Comparison of ENCODE assay signal across 22 cellular contexts in the genomic region with DNA sequence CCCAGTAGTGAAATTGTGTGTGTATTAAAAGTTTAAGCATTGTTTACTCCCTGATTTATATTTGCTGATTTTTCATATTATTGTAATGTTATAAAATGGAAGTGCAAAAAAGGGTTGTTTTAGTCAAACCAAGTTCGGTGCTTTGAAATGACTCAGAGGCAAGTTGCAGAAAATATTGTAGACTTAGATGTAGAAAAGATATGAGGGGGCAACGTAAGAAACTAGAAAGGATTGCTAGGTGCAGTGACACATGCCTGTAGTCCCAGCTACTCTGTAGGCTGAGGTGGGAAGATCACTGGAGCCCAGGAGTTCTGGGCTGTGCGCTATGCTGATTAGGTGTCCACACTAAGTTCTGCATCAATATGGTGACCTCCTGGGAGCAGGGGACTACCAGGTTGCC. TPM values are rescaled to one million over a fixed set of nuclear protein-coding genes. Genes with fewer than 3 reads are reported as not detected.
A peak's percentile ranks its signal among the peaks of the same experiment; 100 is the strongest.
DNase-seq lines count a peak whose midpoint lies in the region; ATAC-seq and TF ChIP-seq lines count a peak whose summit lies in the region.
"Had no signal": no experiment of that assay in that cellular context is flagged by ENCODE, and none has a peak within 500 bp of the region (broad histone marks: within the 10 kb centered on the region; RNA-seq: fewer than 3 reads in every experiment).

No MANE protein-coding gene starts in this region.

- no peaks in the 10 kb centered on the region for H3K27me3 Mint-ChIP-seq in activated CD4-positive, alpha-beta T cell treated with anti-CD3 and anti-CD28 coated beads, Interleukin-2, amount 10 ng/mL, durations not matched to agents 24 days and 14 days
- no peaks in the 10 kb centered on the region for H3K27me3 Mint-ChIP-seq in CD4-positive, CD25-positive, alpha-beta regulatory T cell

- H3K4me1 Mint-ChIP-seq in activated CD4-positive, alpha-beta T cell treated with anti-CD3 and anti-CD28 coated beads, Interleukin-2, amount 10 ng/mL, durations not matched to agents 24 days and 14 days, result peaks cover 21% of the 10 kb centered on the region
- peaks cover 31 to 44% (median 40%) of the 10 kb centered on the region in 4 donors for H3K4me1 Mint-ChIP-seq in CD4-positive, CD25-positive, alpha-beta regulatory T cell
- H3K4me1 Mint-ChIP-seq: GM23338 had no signal

- no peaks in the 10 kb centered on the region for H4K20me1 ChIP-seq in Loucy (ENCODE audit: insufficient read depth, low read length, poor library complexity, severe bottlenecking)

- no CpG with 5 or more reads among the region's 3 CpGs for WGBS in neuronal stem cell (ENCODE audit: extremely low coverage in 2 of 2, insufficient read length in 2 of 2, insufficient replicate concordance in 1 of 2), 2 donors

- no peak overlapping the region for H2BK5ac ChIP-seq in neuronal stem cell (ENCODE audit: low read length)

- DNase-seq in activated CD4-positive, alpha-beta T cell treated with anti-CD3 and anti-CD28 coated beads, Interleukin-2, amount 10 ng/mL, durations not matched to agents 24 days and 14 days, result no peak
- no peak for DNase-seq in activated CD4-positive, alpha-beta T cell treated with anti-CD3 and anti-CD28 coated beads for 48 hours
- no peak for DNase-seq in CD4-positive, CD25-positive, alpha-beta regulatory T cell
- DNase-seq in neuronal stem cell (ENCODE audit: low spot score) (no peak), NCI-H345 treated with DMSO at 0.1 percent for 48 hours (lab: John Stamatoyannopoulos, UW; ENCODE audit: unreplicated experiment) (no peak)
- DNase-seq: AML-193; EL; NCI-H1092; NCI-H1436 treated with DMSO at 0.1 percent for 48 hours; NCI-H1930; NCI-H510A treated with DMSO at 0.1 percent for 48 hours; NCI-H748 treated with DMSO at 0.1 percent for 48 hours; NK-92 treated with Interleukin-12 subunit alpha and Interleukin-12 subunit beta, amount 100 ng/mL, for 24 hours; SHP77 treated with DMSO at 0.1 percent for 48 hours had no signal

- peaks cover 12% of the 10 kb centered on the region; the same call in 1 of the 2 replicates for H3K79me2 ChIP-seq in Loucy (ENCODE audit: insufficient read depth, low read length)

- no peak overlapping the region for H2AFZ ChIP-seq in Loucy (ENCODE audit: low read length)
- H2AFZ ChIP-seq in neuronal stem cell (ENCODE audit: low read length), result no peak overlapping the region
- H2AFZ ChIP-seq: GM23338 had no signal

- H2BK15ac ChIP-seq in neuronal stem cell (ENCODE audit: low read length), result no peak overlapping the region

- H3K4me3 Mint-ChIP-seq in activated CD4-positive, alpha-beta T cell treated with anti-CD3 and anti-CD28 coated beads, Interleukin-2, amount 10 ng/mL, durations not matched to agents 24 days and 14 days, result no peak overlapping the region
- H3K4me3 Mint-ChIP-seq in CD4-positive, CD25-positive, alpha-beta regulatory T cell, result peak overlapping the region; percentile 27 to 62 (median 44)
- H3K4me3 Mint-ChIP-seq: GM23338 had no signal

- no peak overlapping the region for H3K4ac ChIP-seq in neuronal stem cell (ENCODE audit: low read length)

- no peak overlapping the region for H4K8ac ChIP-seq in neuronal stem cell (ENCODE audit: low read depth, low read length)

- no peak overlapping the region for H2BK12ac ChIP-seq in neuronal stem cell (ENCODE audit: low read length)

- no peak overlapping the region for H3K23ac ChIP-seq in neuronal stem cell (ENCODE audit: low read depth, low read length, poor library complexity)

- peaks cover 23% of the 10 kb centered on the region for H3K36me3 Mint-ChIP-seq in activated CD4-positive, alpha-beta T cell treated with anti-CD3 and anti-CD28 coated beads, Interleukin-2, amount 10 ng/mL, durations not matched to agents 24 days and 14 days (ENCODE audit: low read depth)
- peaks cover 4% of the 10 kb centered on the region for H3K36me3 Mint-ChIP-seq in CD4-positive, CD25-positive, alpha-beta regulatory T cell

- no peaks in the 10 kb centered on the region for H3K79me1 ChIP-seq in neuronal stem cell (ENCODE audit: low read depth, low read length)

- no peaks in the 10 kb centered on the region for H3K36me3 ChIP-seq in CD4-positive, CD25-positive, alpha-beta regulatory T cell (ENCODE audit: control insufficient read depth, insufficient read depth, low read length)
- H3K36me3 ChIP-seq in Loucy (ENCODE audit: insufficient read depth, low read length) (no peaks in the 10 kb centered on the region), neuronal stem cell (replicated peaks in 1 of 2; ENCODE audit: control insufficient read depth in 2 of 2, insufficient read depth in 2 of 2, low read length in 2 of 2) (peaks cover 0 to 4% of the 10 kb centered on the region in 2 donors)
- H3K36me3 ChIP-seq: HAP-1 had no signal

- no peak overlapping the region for H2AK5ac ChIP-seq in neuronal stem cell (ENCODE audit: low read depth, low read length)

- H2BK120ac ChIP-seq in neuronal stem cell (ENCODE audit: low read depth, low read length), result no peak overlapping the region

- H3F3A ChIP-seq in Loucy (ENCODE audit: low read depth), result peaks cover 16% of the 10 kb centered on the region

- ATAC-seq in CD4-positive, CD25-positive, alpha-beta regulatory T cell (ENCODE audit: low read depth in 2 of 2), result no peak
- ATAC-seq in HG02981 (IDR thresholded peaks at IDR 0.05; ENCODE audit: unreplicated experiment), result no peak
- ATAC-seq: GM23338, K562 had no signal

- peak overlapping the region; percentile 38 for H3K14ac ChIP-seq in neuronal stem cell (ENCODE audit: low read length)

- H4K91ac ChIP-seq in neuronal stem cell (ENCODE audit: low read depth, low read length, poor library complexity), result no peak overlapping the region

- peak overlapping the region; percentile 3 for H3K9ac ChIP-seq in Loucy (ENCODE audit: low read depth, low read length, poor library complexity, severe bottlenecking)
- no peak overlapping the region for H3K9ac ChIP-seq in neuronal stem cell (ENCODE audit: low read depth, low read length, poor library complexity)

- H3K27ac ChIP-seq in CD4-positive, CD25-positive, alpha-beta regulatory T cell (ENCODE audit: insufficient read depth, low read length, poor library complexity, severe bottlenecking), result no peak overlapping the region
- H3K27ac ChIP-seq in neuronal stem cell (replicated peaks; ENCODE audit: low read length), result no peak overlapping the region
- H3K27ac ChIP-seq: C4-2B, RWPE1, SK-N-MC had no signal

- no peaks in the 10 kb centered on the region for H3K9me2 ChIP-seq in Loucy (replicated peaks; ENCODE audit: low read depth, low read length)

- H3K4me2 ChIP-seq in Loucy (ENCODE audit: low read depth, low read length, poor library complexity, severe bottlenecking) (no peak overlapping the region), neuronal stem cell (ENCODE audit: insufficient read depth, low read length, poor library complexity, severe bottlenecking) (no peak overlapping the region)
- H3K4me2 ChIP-seq: GM23338 had no signal

- no peaks in the 10 kb centered on the region for H3K27me3 ChIP-seq in CD4-positive, CD25-positive, alpha-beta regulatory T cell (ENCODE audit: control insufficient read depth, insufficient read depth, low read length)
- no peaks in the 10 kb centered on the region for H3K27me3 ChIP-seq in Loucy (ENCODE audit: insufficient read depth, low read length, poor library complexity, severe bottlenecking)
- H3K27me3 ChIP-seq in neuronal stem cell (ENCODE audit: control insufficient read depth in 3 of 3, insufficient read depth in 3 of 3, low read depth in 1 of 3, low read length in 3 of 3), result no peaks in the 10 kb centered on the region

- H3K18ac ChIP-seq in neuronal stem cell (ENCODE audit: low read length), result no peak overlapping the region

- peaks cover 5% of the 10 kb centered on the region for H3K9me3 Mint-ChIP-seq in activated CD4-positive, alpha-beta T cell treated with anti-CD3 and anti-CD28 coated beads, Interleukin-2, amount 10 ng/mL, durations not matched to agents 24 days and 14 days
- no peaks in the 10 kb centered on the region for H3K9me3 Mint-ChIP-seq in CD4-positive, CD25-positive, alpha-beta regulatory T cell
- H3K9me3 Mint-ChIP-seq: GM23338 had no signal

- no peaks in the 10 kb centered on the region for H3K9me3 ChIP-seq in CD4-positive, CD25-positive, alpha-beta regulatory T cell (ENCODE audit: control insufficient read depth in 2 of 2, low read length in 2 of 2)
- no peaks in the 10 kb centered on the region for H3K9me3 ChIP-seq in Loucy (ENCODE audit: insufficient read depth, low read depth, low read length)
- H3K9me3 ChIP-seq in neuronal stem cell (replicated peaks in 1 of 2; ENCODE audit: control insufficient read depth in 2 of 2, insufficient read depth in 1 of 2, low read depth in 1 of 2, low read length in 2 of 2), result no peaks in the 10 kb centered on the region
- H3K9me3 ChIP-seq: HAP-1 had no signal

- H3K4me3 ChIP-seq in CD4-positive, CD25-positive, alpha-beta regulatory T cell (ENCODE audit: low read depth, low read length), result peak overlapping the region; percentile 45
- no peak overlapping the region for H3K4me3 ChIP-seq in Loucy (ENCODE audit: low read length, poor library complexity, severe bottlenecking)
- H3K4me3 ChIP-seq in neuronal stem cell (ENCODE audit: low read length in 2 of 2), result no peak overlapping the region
- H3K4me3 ChIP-seq: GM23338, HAP-1, K562, SK-N-MC had no signal

- intact Hi-C loops in activated CD4-positive, alpha-beta T cell treated with anti-CD3 and anti-CD28 coated beads, Interleukin-2, amount 10 ng/mL, durations not matched to agents 24 days and 14 days (cut with micrococcal nuclease), result no loop called here

- no peak for TF ChIP-seq CTCF in Loucy (conservative IDR thresholded peaks at IDR 0.05; ENCODE audit: low read length)

- peaks cover 15% of the 10 kb centered on the region for H3K4me1 ChIP-seq in CD4-positive, CD25-positive, alpha-beta regulatory T cell (ENCODE audit: control insufficient read depth, insufficient read depth, low read length, poor library complexity, severe bottlenecking)
- H3K4me1 ChIP-seq in Loucy (ENCODE audit: insufficient read depth, low read length, poor library complexity, severe bottlenecking) (peaks cover 52% of the 10 kb centered on the region), neuronal stem cell (ENCODE audit: control insufficient read depth in 2 of 2, insufficient read depth in 1 of 2, low read depth in 1 of 2, low read length in 2 of 2) (no peaks in the 10 kb centered on the region)

- peak overlapping the region; percentile 8 for H3K27ac Mint-ChIP-seq in activated CD4-positive, alpha-beta T cell treated with anti-CD3 and anti-CD28 coated beads, Interleukin-2, amount 10 ng/mL, durations not matched to agents 24 days and 14 days
- peak overlapping the region in 2 of 3 donors; percentile 8 to 85 for H3K27ac Mint-ChIP-seq in CD4-positive, CD25-positive, alpha-beta regulatory T cell
- H3K27ac Mint-ChIP-seq: GM23338 had no signal

RNA-seq across cellular contexts. Expression of gene LPAR6, which starts 16.1 kb away (rescaled TPM):
- total RNA-seq in activated CD4-positive, alpha-beta T cell treated with anti-CD3 and anti-CD28 coated beads, Interleukin-2, amount 10 ng/mL, durations not matched to agents 24 days and 14 days, result 3.9 and 4.2 TPM in 2 replicates
- total RNA-seq in CD4-positive, CD25-positive, alpha-beta regulatory T cell, result 85.4 TPM
- 100 to 1,000 TPM in 2 of 4 donors, 10 to 100 TPM in 2; 85.6 to 150 (median 95.7) TPM for polyA plus RNA-seq in CD4-positive, CD25-positive, alpha-beta regulatory T cell
- 1.5 TPM for polyA plus RNA-seq in neuronal stem cell (2013, experiment 1 of 2)
- polyA plus RNA-seq in neuronal stem cell (2013, experiment 2 of 2), result 1.6 TPM

Comparison
In these comparisons a context has a peak if more than half of its experiments do, and no peak if none do; other contexts are left out.
1. RNA of gene LPAR6, which starts 16.1 kb away (total RNA-seq): 85.4 TPM in CD4-positive, CD25-positive, alpha-beta regulatory T cell (single experiment); 3.9 to 4.2 TPM in activated CD4-positive, alpha-beta T cell treated with anti-CD3 and anti-CD28 coated beads, Interleukin-2, amount 10 ng/mL, durations not matched to agents 24 days and 14 days; every median in the first group is over 10 times any median in the second.